Comparison of ENCODE assay signal across 17 cellular contexts in genomic region chr9:128885798-128886197, GRCh38. TPM values are rescaled to one million over a fixed set of nuclear protein-coding genes. Genes with fewer than 3 reads are reported as not detected.
DNase-seq lines count a peak whose midpoint lies in the region; ATAC-seq, FAIRE-seq and TF ChIP-seq lines count a peak whose summit lies in the region.
"Had no signal": no experiment of that assay in that cellular context is flagged by ENCODE, and none has a peak within 500 bp of the region (broad histone marks: within the 10 kb centered on the region; RNA-seq: fewer than 3 reads in every experiment).

No MANE protein-coding gene starts in this region.

- H3K27me3 Mint-ChIP-seq in activated CD8-positive, alpha-beta T cell treated with anti-CD3 and anti-CD28 coated beads, Interleukin-2, amount 10 ng/mL, durations not matched to agents 7 days and 5 days (ENCODE audit: low read depth): no peaks in the 10 kb centered on the region
- H3K27me3 Mint-ChIP-seq in activated CD8-positive, alpha-beta T cell treated with anti-CD3 and anti-CD28 coated beads for 36 hours: no peaks in the 10 kb centered on the region
- peaks cover 2% of the 10 kb centered on the region for H3K27me3 Mint-ChIP-seq in activated T-helper 1 cell treated with anti-CD3 and anti-CD28 coated beads, Interleukin-12 subunit alpha, Interleukin-12 subunit beta, Interleukin-2, Interleukin-4 antibody, amounts not matched to agents 30 ng/mL and 10 ng/mL and 1 ng/mL, durations not matched to agents 14 hours and 24 hours and 36 hours (ENCODE audit: insufficient read depth)
- H3K27me3 Mint-ChIP-seq: progenitor cell of endocrine pancreas had no signal

- TF ChIP-seq CTCF in activated CD8-positive, alpha-beta T cell treated with anti-CD3 and anti-CD28 coated beads for 36 hours (IDR thresholded peaks at IDR 0.05): no peak
- no peak for TF ChIP-seq CTCF in lower lobe of right lung (IDR thresholded peaks at IDR 0.05)
- no peak for TF ChIP-seq CTCF in suprapubic skin (IDR thresholded peaks at IDR 0.05)

- FAIRE-seq in GM19239 (lab: Jason Lieb, UNC): no peak
- FAIRE-seq: colon had no signal

- no peak for TF ChIP-seq EP300 in suprapubic skin (IDR thresholded peaks at IDR 0.05)

- no peaks in the 10 kb centered on the region for H3K9me3 ChIP-seq in lower lobe of right lung
- H3K9me3 ChIP-seq in suprapubic skin: no peaks in the 10 kb centered on the region

- H3K36me3 ChIP-seq in lower lobe of right lung: peaks cover 39% of the 10 kb centered on the region
- peaks cover 16% of the 10 kb centered on the region for H3K36me3 ChIP-seq in suprapubic skin

- peak overlapping the region; percentile 18 for H3K4me3 ChIP-seq in lower lobe of right lung
- H3K4me3 ChIP-seq in suprapubic skin: no peak overlapping the region

- no peak for ATAC-seq in activated CD8-positive, alpha-beta T cell treated with anti-CD3 and anti-CD28 coated beads, Interleukin-2, amount 10 ng/mL, durations not matched to agents 7 days and 5 days
- no peak for ATAC-seq in activated CD8-positive, alpha-beta T cell treated with anti-CD3 and anti-CD28 coated beads for 36 hours
- no peak for ATAC-seq in lower lobe of right lung
- ATAC-seq: left colon had no signal

- H3K4me3 Mint-ChIP-seq in activated CD8-positive, alpha-beta T cell treated with anti-CD3 and anti-CD28 coated beads, Interleukin-2, amount 10 ng/mL, durations not matched to agents 7 days and 5 days: no peak overlapping the region
- no peak overlapping the region for H3K4me3 Mint-ChIP-seq in activated CD8-positive, alpha-beta T cell treated with anti-CD3 and anti-CD28 coated beads for 36 hours
- peak overlapping the region; percentile 39 for H3K4me3 Mint-ChIP-seq in activated T-helper 1 cell treated with anti-CD3 and anti-CD28 coated beads, Interleukin-12 subunit alpha, Interleukin-12 subunit beta, Interleukin-2, Interleukin-4 antibody, amounts not matched to agents 30 ng/mL and 10 ng/mL and 1 ng/mL, durations not matched to agents 14 hours and 24 hours and 36 hours

- DNase-seq in activated CD8-positive, alpha-beta T cell treated with anti-CD3 and anti-CD28 coated beads, Interleukin-2, amount 10 ng/mL, durations not matched to agents 7 days and 5 days: no peak
- no peak for DNase-seq in activated CD8-positive, alpha-beta T cell treated with anti-CD3 and anti-CD28 coated beads for 36 hours
- no peak for DNase-seq in activated T-helper 1 cell treated with anti-CD3 and anti-CD28 coated beads, Interleukin-12 subunit alpha, Interleukin-12 subunit beta, Interleukin-2, Interleukin-4 antibody, amounts not matched to agents 30 ng/mL and 10 ng/mL and 1 ng/mL, durations not matched to agents 14 hours and 24 hours and 36 hours (ENCODE audit: low spot score)
- DNase-seq in lower lobe of right lung (no peak), suprapubic skin (ENCODE audit: low spot score in 2 of 2) (no peak), AG20443 (ENCODE audit: low spot score) (no peak), GM19239 (ENCODE audit: insufficient read length, low spot score) (no peak), SW 1271 (lab: John Stamatoyannopoulos, UW) (no peak)
- DNase-seq: ACHN; DMS79; foreskin fibroblast; left colon; NCI-H1105 treated with DMSO at 0.1 percent for 48 hours; NCI-H526; stimulated activated CD4-positive, alpha-beta T cell treated with anti-CD3 and anti-CD28 coated beads, Interleukin-4, amount 100 ng/mL, for 1 hour had no signal

- 84% methylated on average over 9 of the region's 15 CpGs for WGBS in suprapubic skin

- no peaks in the 10 kb centered on the region for H3K9me3 Mint-ChIP-seq in activated CD8-positive, alpha-beta T cell treated with anti-CD3 and anti-CD28 coated beads, Interleukin-2, amount 10 ng/mL, durations not matched to agents 7 days and 5 days (ENCODE audit: insufficient read depth)
- no peaks in the 10 kb centered on the region for H3K9me3 Mint-ChIP-seq in activated CD8-positive, alpha-beta T cell treated with anti-CD3 and anti-CD28 coated beads for 36 hours
- H3K9me3 Mint-ChIP-seq in activated T-helper 1 cell treated with anti-CD3 and anti-CD28 coated beads, Interleukin-12 subunit alpha, Interleukin-12 subunit beta, Interleukin-2, Interleukin-4 antibody, amounts not matched to agents 30 ng/mL and 10 ng/mL and 1 ng/mL, durations not matched to agents 14 hours and 24 hours and 36 hours: no peaks in the 10 kb centered on the region

- POLR2A ChIA-PET in activated CD8-positive, alpha-beta T cell treated with anti-CD3 and anti-CD28 coated beads, Interleukin-2, amount 10 ng/mL, durations not matched to agents 7 days and 5 days (lab: Charles Lee): no interaction called here
- POLR2A ChIA-PET in activated CD8-positive, alpha-beta T cell treated with anti-CD3 and anti-CD28 coated beads for 36 hours (lab: Charles Lee): no interaction called here

- TF ChIP-seq POLR2A in suprapubic skin (IDR thresholded peaks at IDR 0.05): no peak

- no peaks in the 10 kb centered on the region for H3K27me3 ChIP-seq in lower lobe of right lung (ENCODE audit: low read depth)
- H3K27me3 ChIP-seq in suprapubic skin: no peaks in the 10 kb centered on the region

- H3K27ac Mint-ChIP-seq in activated CD8-positive, alpha-beta T cell treated with anti-CD3 and anti-CD28 coated beads, Interleukin-2, amount 10 ng/mL, durations not matched to agents 7 days and 5 days: peak overlapping the region; percentile 68
- no peak overlapping the region for H3K27ac Mint-ChIP-seq in activated CD8-positive, alpha-beta T cell treated with anti-CD3 and anti-CD28 coated beads for 36 hours
- H3K27ac Mint-ChIP-seq in activated T-helper 1 cell treated with anti-CD3 and anti-CD28 coated beads, Interleukin-12 subunit alpha, Interleukin-12 subunit beta, Interleukin-2, Interleukin-4 antibody, amounts not matched to agents 30 ng/mL and 10 ng/mL and 1 ng/mL, durations not matched to agents 14 hours and 24 hours and 36 hours: peak overlapping the region; percentile 55
- H3K27ac Mint-ChIP-seq: progenitor cell of endocrine pancreas had no signal

- H3K4me1 Mint-ChIP-seq in activated CD8-positive, alpha-beta T cell treated with anti-CD3 and anti-CD28 coated beads, Interleukin-2, amount 10 ng/mL, durations not matched to agents 7 days and 5 days (ENCODE audit: low read depth): peaks cover 53% of the 10 kb centered on the region
- H3K4me1 Mint-ChIP-seq in activated CD8-positive, alpha-beta T cell treated with anti-CD3 and anti-CD28 coated beads for 36 hours (ENCODE audit: low read depth): peaks cover 40% of the 10 kb centered on the region
- H3K4me1 Mint-ChIP-seq in activated T-helper 1 cell treated with anti-CD3 and anti-CD28 coated beads, Interleukin-12 subunit alpha, Interleukin-12 subunit beta, Interleukin-2, Interleukin-4 antibody, amounts not matched to agents 30 ng/mL and 10 ng/mL and 1 ng/mL, durations not matched to agents 14 hours and 24 hours and 36 hours (ENCODE audit: low read depth): peaks cover 58% of the 10 kb centered on the region

- CTCF ChIA-PET in activated CD8-positive, alpha-beta T cell treated with anti-CD3 and anti-CD28 coated beads, Interleukin-2, amount 10 ng/mL, durations not matched to agents 7 days and 5 days (lab: Charles Lee): interaction anchor here (1.0 to 1.3 kb wide), 2 partner anchors 43 kb away, joined by 3 to 5 read pairs; no protein-coding TSS in a partner anchor
- CTCF ChIA-PET in activated CD8-positive, alpha-beta T cell treated with anti-CD3 and anti-CD28 coated beads for 36 hours (lab: Charles Lee): interaction anchor here (0.6 to 1.9 kb wide), 2 partner anchors 42 to 67 kb away, joined by 3 to 6 read pairs; partner anchors contain the start of gene ENDOG

- intact Hi-C loops in activated CD8-positive, alpha-beta T cell treated with anti-CD3 and anti-CD28 coated beads for 36 hours (cut with micrococcal nuclease): no loop called here
- intact Hi-C loops in activated T-helper 1 cell treated with anti-CD3 and anti-CD28 coated beads, Interleukin-12 subunit alpha, Interleukin-12 subunit beta, Interleukin-2, Interleukin-4 antibody, amounts not matched to agents 30 ng/mL and 10 ng/mL and 1 ng/mL, durations not matched to agents 14 hours and 24 hours and 36 hours (cut with micrococcal nuclease): no loop called here
- intact Hi-C loops in lower lobe of right lung (cut with DNase I): no loop called here

- H3K4me1 ChIP-seq in lower lobe of right lung (peaks cover 64% of the 10 kb centered on the region), suprapubic skin (peaks cover 75% of the 10 kb centered on the region)

- H3K36me3 Mint-ChIP-seq in activated CD8-positive, alpha-beta T cell treated with anti-CD3 and anti-CD28 coated beads, Interleukin-2, amount 10 ng/mL, durations not matched to agents 7 days and 5 days (ENCODE audit: low read depth): peaks cover 53% of the 10 kb centered on the region
- peaks cover 13% of the 10 kb centered on the region for H3K36me3 Mint-ChIP-seq in activated CD8-positive, alpha-beta T cell treated with anti-CD3 and anti-CD28 coated beads for 36 hours (ENCODE audit: low read depth)
- peaks cover 37% of the 10 kb centered on the region for H3K36me3 Mint-ChIP-seq in activated T-helper 1 cell treated with anti-CD3 and anti-CD28 coated beads, Interleukin-12 subunit alpha, Interleukin-12 subunit beta, Interleukin-2, Interleukin-4 antibody, amounts not matched to agents 30 ng/mL and 10 ng/mL and 1 ng/mL, durations not matched to agents 14 hours and 24 hours and 36 hours (ENCODE audit: low read depth)

- peak overlapping the region; percentile 20 for H3K27ac ChIP-seq in lower lobe of right lung
- peak overlapping the region; percentile 11 for H3K27ac ChIP-seq in suprapubic skin

RNA-seq across cellular contexts. Expression of gene LRRC8A, which starts 3.9 kb away (rescaled TPM):
- 10 to 100 TPM; 26.1 to 27.2 TPM for total RNA-seq in activated CD8-positive, alpha-beta T cell treated with anti-CD3 and anti-CD28 coated beads, Interleukin-2, amount 10 ng/mL, durations not matched to agents 7 days and 5 days
- 10 to 100 TPM; 15.1 to 16.2 TPM for total RNA-seq in activated CD8-positive, alpha-beta T cell treated with anti-CD3 and anti-CD28 coated beads for 36 hours
- 30.1 and 32.9 TPM in 2 replicates for total RNA-seq in activated T-helper 1 cell treated with anti-CD3 and anti-CD28 coated beads, Interleukin-12 subunit alpha, Interleukin-12 subunit beta, Interleukin-2, Interleukin-4 antibody, amounts not matched to agents 30 ng/mL and 10 ng/mL and 1 ng/mL, durations not matched to agents 14 hours and 24 hours and 36 hours
- total RNA-seq in lower lobe of right lung: 45.5 TPM
- 100 to 1,000 TPM in 3 of 4 donors, 10 to 100 TPM in 1; 77.3 to 127 (median 108) TPM for total RNA-seq in suprapubic skin

RNA-seq across cellular contexts. Expression of gene KYAT1, which starts 4.0 kb away (rescaled TPM):
- 10 to 100 TPM; 12.6 to 13.0 TPM for total RNA-seq in activated CD8-positive, alpha-beta T cell treated with anti-CD3 and anti-CD28 coated beads, Interleukin-2, amount 10 ng/mL, durations not matched to agents 7 days and 5 days
- 10 to 100 TPM; 17.0 to 18.6 TPM for total RNA-seq in activated CD8-positive, alpha-beta T cell treated with anti-CD3 and anti-CD28 coated beads for 36 hours
- 10.6 and 12.2 TPM in 2 replicates for total RNA-seq in activated T-helper 1 cell treated with anti-CD3 and anti-CD28 coated beads, Interleukin-12 subunit alpha, Interleukin-12 subunit beta, Interleukin-2, Interleukin-4 antibody, amounts not matched to agents 30 ng/mL and 10 ng/mL and 1 ng/mL, durations not matched to agents 14 hours and 24 hours and 36 hours
- total RNA-seq in lower lobe of right lung (7.1 TPM), suprapubic skin (10 to 100 TPM; 10.6 to 17.1 (median 14.6) TPM)

RNA-seq across cellular contexts. Expression of gene PHYHD1, which starts 35.0 kb away (rescaled TPM):
- total RNA-seq in activated CD8-positive, alpha-beta T cell treated with anti-CD3 and anti-CD28 coated beads, Interleukin-2, amount 10 ng/mL, durations not matched to agents 7 days and 5 days: under 1 TPM; 0.55 to 0.68 TPM
- 1 to 10 TPM in 1 of 2 experiments, under 1 TPM in 1; 0.61 to 1.5 TPM for total RNA-seq in activated CD8-positive, alpha-beta T cell treated with anti-CD3 and anti-CD28 coated beads for 36 hours
- total RNA-seq in activated T-helper 1 cell treated with anti-CD3 and anti-CD28 coated beads, Interleukin-12 subunit alpha, Interleukin-12 subunit beta, Interleukin-2, Interleukin-4 antibody, amounts not matched to agents 30 ng/mL and 10 ng/mL and 1 ng/mL, durations not matched to agents 14 hours and 24 hours and 36 hours: 0.34 and 1.0 TPM in 2 replicates
- total RNA-seq in lower lobe of right lung (39.8 TPM), suprapubic skin (10 to 100 TPM; 39.1 to 73.5 (median 49.5) TPM)

RNA-seq across cellular contexts. Expression of gene SPOUT1, which starts 56.2 kb away (rescaled TPM):
- total RNA-seq in activated CD8-positive, alpha-beta T cell treated with anti-CD3 and anti-CD28 coated beads, Interleukin-2, amount 10 ng/mL, durations not matched to agents 7 days and 5 days: 10 to 100 TPM; 77.3 to 81.2 TPM
- total RNA-seq in activated CD8-positive, alpha-beta T cell treated with anti-CD3 and anti-CD28 coated beads for 36 hours: 10 to 100 TPM; 85.9 to 91.2 TPM
- total RNA-seq in activated T-helper 1 cell treated with anti-CD3 and anti-CD28 coated beads, Interleukin-12 subunit alpha, Interleukin-12 subunit beta, Interleukin-2, Interleukin-4 antibody, amounts not matched to agents 30 ng/mL and 10 ng/mL and 1 ng/mL, durations not matched to agents 14 hours and 24 hours and 36 hours: 151 and 158 TPM in 2 replicates
- total RNA-seq in lower lobe of right lung: 32.1 TPM
- total RNA-seq in suprapubic skin: 10 to 100 TPM; 44.2 to 97.4 (median 79.4) TPM

Comparison
In these comparisons a context has a peak if more than half of its experiments do, and no peak if none do; other contexts are left out.
1. RNA of gene PHYHD1, which starts 35.0 kb away (total RNA-seq): 39.1 to 73.5 TPM in suprapubic skin and 39.8 TPM in lower lobe of right lung (single experiment); 0.61 to 1.5 TPM in activated CD8-positive, alpha-beta T cell treated with anti-CD3 and anti-CD28 coated beads for 36 hours, 0.34 to 1.0 TPM in activated T-helper 1 cell treated with anti-CD3 and anti-CD28 coated beads, Interleukin-12 subunit alpha, Interleukin-12 subunit beta, Interleukin-2, Interleukin-4 antibody, amounts not matched to agents 30 ng/mL and 10 ng/mL and 1 ng/mL, durations not matched to agents 14 hours and 24 hours and 36 hours and 0.55 to 0.68 TPM in activated CD8-positive, alpha-beta T cell treated with anti-CD3 and anti-CD28 coated beads, Interleukin-2, amount 10 ng/mL, durations not matched to agents 7 days and 5 days; every median in the first group is over 10 times any median in the second.